ENCODE assay signal across 18 cellular contexts in the genomic region with DNA sequence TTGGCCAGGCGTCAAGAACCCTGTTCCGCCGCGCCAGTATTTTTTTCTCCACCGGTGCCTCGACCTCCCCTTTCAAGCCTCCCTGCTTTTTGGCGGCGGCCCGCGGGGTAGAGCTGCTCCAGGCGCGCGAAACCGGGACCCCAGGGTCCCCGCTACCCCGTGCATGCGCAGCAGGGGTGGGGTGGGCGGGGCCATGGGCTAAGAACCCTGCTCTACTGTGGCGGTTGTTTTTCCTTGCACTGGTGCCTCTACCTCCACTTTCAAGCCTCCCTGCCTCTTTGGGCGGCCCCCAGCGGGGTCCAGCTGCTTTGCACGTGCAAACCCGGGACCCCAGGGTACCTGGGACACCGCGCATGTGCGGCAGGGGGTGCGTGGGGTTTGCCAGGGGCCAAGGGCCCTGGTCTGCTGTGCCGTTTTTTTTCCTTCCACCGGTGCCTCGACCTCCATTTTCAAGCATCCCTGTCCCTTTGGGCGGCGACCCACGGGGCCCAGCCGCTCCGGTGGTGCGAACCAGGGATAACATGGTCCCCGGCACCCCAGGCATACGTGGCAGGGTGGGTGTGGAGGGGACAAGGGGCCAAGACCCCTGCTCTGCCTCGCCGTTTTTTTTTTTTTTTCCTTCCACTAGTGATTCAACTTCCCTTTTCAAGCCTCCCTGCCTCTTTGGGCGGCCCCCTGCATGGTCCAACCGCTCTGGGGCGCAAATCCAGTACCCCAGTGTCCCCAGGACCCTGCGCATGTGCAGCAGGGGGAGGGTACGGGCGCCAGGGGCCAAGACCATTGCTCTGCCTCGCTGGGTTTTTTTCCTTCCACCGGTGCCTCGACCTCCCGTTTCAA.
"Had no signal": no experiment of that assay in that cellular context is flagged by ENCODE, and none has a peak within 500 bp of the region (broad histone marks: within the 10 kb centered on the region; RNA-seq: fewer than 3 reads in every experiment).

No MANE protein-coding gene starts in this region.

- DNase-seq: activated naive CD4-positive, alpha-beta T cell; activated T-cell treated with anti-CD3 and anti-CD28 coated beads, Interleukin-2, amount 50 U/mL, for 1 hour; adrenal gland; brain microvascular endothelial cell; caudate nucleus; dermis blood vessel endothelial cell; effector memory CD4-positive, alpha-beta T cell; foreskin keratinocyte; kidney glomerular epithelial cell; left lung; naive B cell; retina; stimulated activated CD4-positive, alpha-beta T cell treated with anti-CD3 and anti-CD28 coated beads, Interleukin-2, amount 100 ng/mL, for 48 hours; stimulated activated naive CD4-positive, alpha-beta T cell treated with Interleukin-2 at 50 U/mL for 16 hours had no signal

- H3K4me1 ChIP-seq: adrenal gland, ascending aorta, foreskin keratinocyte, left lung had no signal

- H3K27me3 ChIP-seq: adrenal gland, ascending aorta, brain microvascular endothelial cell, foreskin keratinocyte had no signal

- H3K27ac ChIP-seq: adrenal gland, ascending aorta, brain microvascular endothelial cell, foreskin keratinocyte, left lung, thoracic aorta had no signal

- H3K36me3 ChIP-seq: adrenal gland, ascending aorta, brain microvascular endothelial cell, left lung, thoracic aorta had no signal

- H3K9me3 ChIP-seq: adrenal gland, thoracic aorta had no signal

- H3K4me3 ChIP-seq: adrenal gland, ascending aorta, left lung, lung, thoracic aorta had no signal

- ATAC-seq: foreskin keratinocyte, left lung, WTC11 had no signal
